In the genomic region with DNA sequence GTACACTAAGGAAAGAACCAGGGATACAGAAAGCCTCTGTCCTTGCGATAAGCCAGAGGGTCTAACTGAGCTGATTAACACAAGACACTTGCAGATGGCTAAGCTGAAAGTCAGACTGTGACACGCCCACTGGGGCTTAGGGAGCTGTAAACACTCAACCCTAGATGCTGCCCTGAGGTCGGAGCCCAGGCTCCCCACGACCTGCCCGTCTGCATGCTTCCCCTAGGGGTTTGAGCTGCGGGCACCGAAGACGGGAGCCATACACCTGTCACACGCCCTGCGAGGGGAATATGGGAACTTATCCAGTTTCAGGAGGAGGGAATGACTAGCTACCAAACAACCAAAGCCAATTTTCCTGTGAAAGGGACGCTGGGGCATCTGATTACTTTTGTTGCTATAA, we compare ENCODE assay signal across 15 cellular contexts.
DNase-seq lines count a peak whose midpoint lies in the region; ATAC-seq and TF ChIP-seq lines count a peak whose summit lies in the region.
"Had no signal": no experiment of that assay in that cellular context is flagged by ENCODE, and none has a peak within 500 bp of the region (broad histone marks: within the 10 kb centered on the region; RNA-seq: fewer than 3 reads in every experiment).

No MANE protein-coding gene starts in this region.

- no peak overlapping the region for H3K4me3 ChIP-seq in PC-3 (ENCODE audit: low read length)
- H3K4me3 ChIP-seq in fibroblast of mammary gland (ENCODE audit: control insufficient read depth, low read depth, low read length): no peak overlapping the region
- no peak overlapping the region for H3K4me3 ChIP-seq in stomach
- no peak overlapping the region for H3K4me3 ChIP-seq in A673 (ENCODE audit: low read depth, low read length, poor library complexity, severe bottlenecking)
- H3K4me3 ChIP-seq: sigmoid colon had no signal

- H3K36me3 ChIP-seq in PC-3 (ENCODE audit: low read depth, low read length): no peaks in the 10 kb centered on the region
- no peaks in the 10 kb centered on the region for H3K36me3 ChIP-seq in stomach
- no peaks in the 10 kb centered on the region for H3K36me3 ChIP-seq in A673 (ENCODE audit: insufficient read depth, low read length, poor library complexity, severe bottlenecking)
- H3K36me3 ChIP-seq: sigmoid colon had no signal

- H3K9me3 ChIP-seq in PC-3 (ENCODE audit: low read length) (no peaks in the 10 kb centered on the region), stomach (no peaks in the 10 kb centered on the region), A673 (ENCODE audit: low read depth, low read length, poor library complexity, severe bottlenecking) (no peaks in the 10 kb centered on the region)
- H3K9me3 ChIP-seq: sigmoid colon had no signal

- WGBS in stomach, 5 donors: 55 to 79% (median 72%) methylated on average over 3 to 11 of the region's 11 CpGs

- H3K9me2 ChIP-seq in PC-3 (replicated peaks; ENCODE audit: low read length): no peaks in the 10 kb centered on the region

- DNase-seq in activated CD4-positive, alpha-beta T cell treated with anti-CD3 and anti-CD28 coated beads, Interleukin-2, amount 10 ng/mL, durations not matched to agents 24 days and 14 days: peak; percentile 51
- no peak for DNase-seq in activated CD4-positive, alpha-beta T cell treated with anti-CD3 and anti-CD28 coated beads for 1 hour
- DNase-seq in PC-3 (no peak), fibroblast of mammary gland (ENCODE audit: low read depth) (peak; percentile 24), stomach (no peak), NOMO-1 treated with DMSO at 0.1 percent for 48 hours (lab: John Stamatoyannopoulos, UW; ENCODE audit: unreplicated experiment) (no peak), A673 (ENCODE audit: low spot score) (no peak)
- DNase-seq: activated CD8-positive, alpha-beta T cell treated with anti-CD3 and anti-CD28 coated beads, Interleukin-2, amount 10 ng/mL, durations not matched to agents 7 days and 5 days; activated naive CD4-positive, alpha-beta T cell; naive B cell; NCI-H1436; stimulated activated naive CD8-positive, alpha-beta T cell treated with anti-CD3 and anti-CD28 coated beads, Interleukin-15, Interleukin-2, amounts not matched to agents 100 U/mL and 50 U/mL, for 24 hours had no signal

- H3K27me3 ChIP-seq in PC-3 (ENCODE audit: low read length): peaks cover 44% of the 10 kb centered on the region
- H3K27me3 ChIP-seq in stomach: peaks cover 0 to 24% (median 0%) of the 10 kb centered on the region in 3 donors
- peaks cover 54% of the 10 kb centered on the region for H3K27me3 ChIP-seq in A673 (replicated peaks; ENCODE audit: insufficient read depth, low read depth, low read length, poor library complexity)

- no peak overlapping the region for H3K4me2 ChIP-seq in PC-3 (ENCODE audit: low read length)
- H3K4me2 ChIP-seq: KMS-11 had no signal

- BruUV-seq in PC-3 (replicated peaks; lab: Mats Ljungman, UMichigan) (no TSS peak), A673 (replicated peaks; lab: Mats Ljungman, UMichigan) (no TSS peak)

- CTCF ChIA-PET in PC-3 (lab: Charles Lee): no interaction called here
- CTCF ChIA-PET in A673 (lab: Charles Lee): no interaction called here

- H3F3A ChIP-seq in PC-3 (ENCODE audit: low read length, unreplicated experiment): no peaks in the 10 kb centered on the region

- H3K9ac ChIP-seq in PC-3 (ENCODE audit: low read length): no peak overlapping the region
- H3K9ac ChIP-seq: KMS-11 had no signal

- no peaks in the 10 kb centered on the region for H3K4me1 Mint-ChIP-seq in activated CD4-positive, alpha-beta T cell treated with anti-CD3 and anti-CD28 coated beads, Interleukin-2, amount 10 ng/mL, durations not matched to agents 24 days and 14 days
- H3K4me1 Mint-ChIP-seq: naive B cell had no signal

- no peak overlapping the region for H3K27ac ChIP-seq in PC-3 (ENCODE audit: low read length)
- H3K27ac ChIP-seq in stomach: peak overlapping the region in 3 of 5 donors; percentile 41 to 64 (median 42)
- H3K27ac ChIP-seq in A673 (ENCODE audit: low read depth, low read length, poor library complexity, severe bottlenecking): no peak overlapping the region
- H3K27ac ChIP-seq: KMS-11 had no signal

- H3K4me1 ChIP-seq in PC-3 (ENCODE audit: insufficient read depth, low read length) (peaks cover 4% of the 10 kb centered on the region; the same call in 1 of the 2 replicates), stomach (no peaks in the 10 kb centered on the region), A673 (ENCODE audit: insufficient read depth, low read length, poor library complexity, severe bottlenecking) (no peaks in the 10 kb centered on the region)

- no peak for TF ChIP-seq EP300 in stomach (IDR thresholded peaks at IDR 0.05)

- TF ChIP-seq CTCF in PC-3 (conservative IDR thresholded peaks at IDR 0.05; ENCODE audit: low read depth, low read length) (no peak), fibroblast of mammary gland (conservative IDR thresholded peaks at IDR 0.05; ENCODE audit: control insufficient read depth, insufficient read depth, low read depth, low read length) (no peak), stomach (IDR thresholded peaks at IDR 0.05) (no peak), A673 (conservative IDR thresholded peaks at IDR 0.05; ENCODE audit: low read depth, low read length) (no peak)

- H3K36me3 Mint-ChIP-seq in activated CD4-positive, alpha-beta T cell treated with anti-CD3 and anti-CD28 coated beads, Interleukin-2, amount 10 ng/mL, durations not matched to agents 24 days and 14 days (ENCODE audit: low read depth): no peaks in the 10 kb centered on the region
- H3K36me3 Mint-ChIP-seq: naive B cell had no signal

- H3K9me3 Mint-ChIP-seq in activated CD4-positive, alpha-beta T cell treated with anti-CD3 and anti-CD28 coated beads, Interleukin-2, amount 10 ng/mL, durations not matched to agents 24 days and 14 days: no peaks in the 10 kb centered on the region
- H3K9me3 Mint-ChIP-seq: naive B cell had no signal

- peaks cover 18% of the 10 kb centered on the region for H3K27me3 Mint-ChIP-seq in activated CD4-positive, alpha-beta T cell treated with anti-CD3 and anti-CD28 coated beads, Interleukin-2, amount 10 ng/mL, durations not matched to agents 24 days and 14 days

- H2AFZ ChIP-seq in PC-3 (ENCODE audit: low read length): peak overlapping the region; percentile 28; the same call in 1 of the 2 replicates

- H3K79me2 ChIP-seq in PC-3 (ENCODE audit: low read length): no peaks in the 10 kb centered on the region

- no peak for ATAC-seq in PC-3
- no peak for ATAC-seq in GM21825 (IDR thresholded peaks at IDR 0.05; ENCODE audit: unreplicated experiment)

- no peak for TF ChIP-seq POLR2A in stomach (IDR thresholded peaks at IDR 0.05)

- H3K4me3 Mint-ChIP-seq in activated CD4-positive, alpha-beta T cell treated with anti-CD3 and anti-CD28 coated beads, Interleukin-2, amount 10 ng/mL, durations not matched to agents 24 days and 14 days: no peak overlapping the region
- H3K4me3 Mint-ChIP-seq: activated CD8-positive, alpha-beta T cell treated with anti-CD3 and anti-CD28 coated beads, Interleukin-2, amount 10 ng/mL, durations not matched to agents 7 days and 5 days had no signal

- intact Hi-C loops in activated CD4-positive, alpha-beta T cell treated with anti-CD3 and anti-CD28 coated beads, Interleukin-2, amount 10 ng/mL, durations not matched to agents 24 days and 14 days (cut with micrococcal nuclease): no loop called here
- intact Hi-C loops in PC-3 (cut with micrococcal nuclease): loop anchor here (10.0 kb wide), 1 partner anchor 161 kb away; a partner anchor contains a TSS
- intact Hi-C loops in stomach (cut with DNase I; ENCODE audit: low total_unique reads): no loop called here
- intact Hi-C loops in A673 (cut with micrococcal nuclease; ENCODE audit: unreplicated experiment): no loop called here

- POLR2A ChIA-PET in PC-3 (lab: Charles Lee; ENCODE audit: unreplicated experiment) (no interaction called here), A673 (lab: Charles Lee; ENCODE audit: low non-redundant PET) (no interaction called here)

- H3K27ac Mint-ChIP-seq in activated CD4-positive, alpha-beta T cell treated with anti-CD3 and anti-CD28 coated beads, Interleukin-2, amount 10 ng/mL, durations not matched to agents 24 days and 14 days: no peak overlapping the region
- H3K27ac Mint-ChIP-seq: activated CD8-positive, alpha-beta T cell treated with anti-CD3 and anti-CD28 coated beads, Interleukin-2, amount 10 ng/mL, durations not matched to agents 7 days and 5 days had no signal

- H4K20me1 ChIP-seq in PC-3 (ENCODE audit: low read length): no peaks in the 10 kb centered on the region

Comparison
In these comparisons a context has a peak if more than half of its experiments do, and no peak if none do; other contexts are left out.
1. DNase-seq: peak in activated CD4-positive, alpha-beta T cell treated with anti-CD3 and anti-CD28 coated beads, Interleukin-2, amount 10 ng/mL, durations not matched to agents 24 days and 14 days (single experiment) and fibroblast of mammary gland (single experiment); none in activated CD4-positive, alpha-beta T cell treated with anti-CD3 and anti-CD28 coated beads for 1 hour (single experiment), PC-3 (single experiment), stomach (single experiment), NOMO-1 treated with DMSO at 0.1 percent for 48 hours (single experiment) and A673 (single experiment).
2. H3K27ac ChIP-seq: peak in stomach (3 of 5); none in PC-3 (single experiment) and A673 (single experiment).